ENCODE assay signal across 1 cellular context in genomic region chr1:43059640-43060574, GRCh38.
TF ChIP-seq lines count a peak whose summit lies in the region.

No MANE protein-coding gene starts in this region.

TF ChIP-seq in HepG2, 621 proteins besides CTCF, POLR2A, EP300 and RAD21 (continued from another document):
- no peak for TF ChIP-seq STAT6 (CRISPR knock-in tag; IDR thresholded peaks at IDR 0.05; ENCODE audit: borderline replicate concordance)
- TF ChIP-seq NR2F1 (CRISPR knock-in tag; IDR thresholded peaks at IDR 0.05), result no peak
- no peak for TF ChIP-seq HNRNPLL (IDR thresholded peaks at IDR 0.05; ENCODE audit: low read depth, low read length, poor library complexity, severe bottlenecking)
- TF ChIP-seq KIAA2018 (CRISPR knock-in tag; IDR thresholded peaks at IDR 0.05; ENCODE audit: borderline replicate concordance), result no peak
- TF ChIP-seq BCL3 (CRISPR knock-in tag; IDR thresholded peaks at IDR 0.05), result no peak
- no peak for TF ChIP-seq ZNF768 (CRISPR knock-in tag; IDR thresholded peaks at IDR 0.05)
- no peak for TF ChIP-seq TRIM22 (IDR thresholded peaks at IDR 0.05)
